ENCODE assay signal across 13 cellular contexts in genomic region chr1:53734650-53735211, GRCh38. TPM values are rescaled to one million over a fixed set of nuclear protein-coding genes. Genes with fewer than 3 reads are reported as not detected.
DNase-seq lines count a peak whose midpoint lies in the region; ATAC-seq and TF ChIP-seq lines count a peak whose summit lies in the region.
"Had no signal": no experiment of that assay in that cellular context is flagged by ENCODE, and none has a peak within 500 bp of the region (broad histone marks: within the 10 kb centered on the region; RNA-seq: fewer than 3 reads in every experiment).

No MANE protein-coding gene starts in this region.

- no peak for TF ChIP-seq POLR2A in prostate gland (IDR thresholded peaks at IDR 0.05)

- H3K27ac ChIP-seq in prostate gland, result peak overlapping the region; percentile 30 to 50

- H3K9me3 ChIP-seq in prostate gland, result no peaks in the 10 kb centered on the region
- H3K9me3 ChIP-seq: esophagus squamous epithelium had no signal

- H3K4me1 ChIP-seq in prostate gland (replicated peaks), result peaks cover 3% of the 10 kb centered on the region

- no peak for TF ChIP-seq CTCF in epithelial cell of esophagus (IDR thresholded peaks at IDR 0.05; ENCODE audit: insufficient read depth, low read depth, low read length, missing control alignments)
- no peak for TF ChIP-seq CTCF in prostate gland (IDR thresholded peaks at IDR 0.05)

- no peaks in the 10 kb centered on the region for H3K36me3 ChIP-seq in prostate gland
- H3K36me3 ChIP-seq: esophagus squamous epithelium had no signal

- ATAC-seq in GM19452 (IDR thresholded peaks at IDR 0.05; ENCODE audit: unreplicated experiment) (no peak), HG03280 (IDR thresholded peaks at IDR 0.05; ENCODE audit: unreplicated experiment) (no peak)

- intact Hi-C loops in prostate gland (cut with DNase I), result no loop called here

- H3K4me3 ChIP-seq in epithelial cell of esophagus (ENCODE audit: low read length) (no peak overlapping the region), prostate gland (no peak overlapping the region)
- H3K4me3 ChIP-seq: esophagus squamous epithelium had no signal

- peaks cover 3% of the 10 kb centered on the region for H3K27me3 ChIP-seq in prostate gland (replicated peaks; ENCODE audit: insufficient read depth)

- WGBS in prostate gland, result 35% methylated on average over 10 of the region's 10 CpGs

- DNase-seq in H4 (ENCODE audit: low spot score) (peak; percentile 89), NCI-H510A (lab: John Stamatoyannopoulos, UW) (peak; percentile 7), epithelial cell of esophagus (ENCODE audit: low read depth) (peak; percentile 72), prostate gland (ENCODE audit: low spot score) (no peak), amygdala (lab: John Stamatoyannopoulos, UW) (no peak)
- DNase-seq: activated CD4-positive, alpha-beta T cell treated with anti-CD3 and anti-CD28 coated beads, Interleukin-2, amount 10 ng/mL, durations not matched to agents 24 days and 14 days; activated gamma-delta T cell; COR-L47; esophagus squamous epithelium; immature natural killer cell; T-helper 1 cell had no signal

RNA-seq across cellular contexts. Expression of gene GLIS1, which starts 4.2 kb away (rescaled TPM):
- 0.86 and 1.0 TPM in 2 replicates for total RNA-seq in H4 (2014; rRNA removed; shearing (Covaris generic))
- total RNA-seq in prostate gland, result 1 to 10 TPM; 1.1 to 8.1 TPM
- total RNA-seq: activated CD4-positive, alpha-beta T cell treated with anti-CD3 and anti-CD28 coated beads, Interleukin-2, amount 10 ng/mL, durations not matched to agents 24 days and 14 days had no signal

Comparison
In these comparisons a context has a peak if more than half of its experiments do, and no peak if none do; other contexts are left out.
1. DNase-seq: peak in H4 (single experiment), NCI-H510A (single experiment) and epithelial cell of esophagus (single experiment); none in prostate gland (single experiment) and amygdala (0 of 56).